Comparison of ENCODE assay signal across 23 cellular contexts in the genomic region with DNA sequence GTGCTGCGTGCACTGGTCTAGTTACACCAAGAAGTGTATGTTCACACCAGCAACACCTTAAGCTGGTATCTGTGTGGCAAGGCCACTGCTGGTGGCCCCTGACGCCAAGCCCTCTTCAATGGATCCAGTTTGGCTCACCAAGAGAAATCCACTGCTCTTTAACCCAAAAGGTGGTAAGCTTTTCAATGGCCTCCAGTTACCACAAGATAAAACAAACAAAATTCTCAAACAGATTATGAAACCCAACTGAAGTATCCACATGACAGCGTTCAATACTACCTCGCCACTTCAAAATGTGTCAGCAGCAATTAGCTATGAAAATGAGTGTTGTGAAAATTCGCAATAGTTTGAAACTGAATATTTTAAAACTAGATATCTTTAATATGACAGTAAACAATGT.
"Had no signal": no experiment of that assay in that cellular context is flagged by ENCODE, and none has a peak within 500 bp of the region (broad histone marks: within the 10 kb centered on the region; RNA-seq: fewer than 3 reads in every experiment).

No MANE protein-coding gene starts in this region.

- H3K36me3 ChIP-seq: ovary, right atrium auricular region, thoracic aorta, upper lobe of right lung had no signal

- H3K4me3 ChIP-seq: heart left ventricle, lung, mucosa of descending colon, ovary, right atrium auricular region, skin epidermis, thoracic aorta, tibial artery, upper lobe of right lung had no signal

- H3K9me3 ChIP-seq: mucosa of descending colon, ovary, thoracic aorta, upper lobe of right lung had no signal

- H3K27me3 ChIP-seq: heart left ventricle, ovary, right atrium auricular region, tibial artery, upper lobe of right lung had no signal

- ATAC-seq: heart left ventricle; mucosa of descending colon; naive thymus-derived CD4-positive, alpha-beta T cell; natural killer cell treated with Interleukin-12 subunit alpha and Interleukin-12 subunit beta and Interleukin-15 and Interleukin-18, amount 100 ng/mL, for 72 hours; sciatic nerve; stimulated activated memory B cell treated with anti-CD40 and anti-IgM and Interleukin-4, amounts not matched to agents 10 μg/mL and 1 μg/mL and 100 μg/mL, for 72 hours; stimulated activated naive CD8-positive, alpha-beta T cell treated with anti-CD3 and anti-CD28 coated beads, Interleukin-15, amount 100 ng/mL, for 72 hours; upper lobe of right lung had no signal

- DNase-seq: heart left ventricle; islet precursor cell; midbrain; mucosa of descending colon; naive thymus-derived CD4-positive, alpha-beta T cell; ovary; stimulated activated CD4-positive, alpha-beta T cell treated with anti-CD3 and anti-CD28 coated beads, Interleukin-1b, Interleukin-23, amount 100 ng/mL, for 48 hours; stimulated activated CD4-positive, alpha-beta T cell treated with anti-CD3 and anti-CD28 coated beads, Interleukin-2, amount 100 ng/mL, for 48 hours; stimulated activated CD4-positive, alpha-beta T cell treated with anti-CD3 and anti-CD28 coated beads, Interleukin-4, amount 100 ng/mL, for 4 hours; stimulated activated CD8-positive, alpha-beta memory T cell treated with anti-CD3 and anti-CD28 coated beads, Interleukin-4, amount 100 ng/mL, for 48 hours; stimulated activated naive CD4-positive, alpha-beta T cell treated with Interleukin-2 at 50 U/mL for 16 hours; stimulated activated naive CD8-positive, alpha-beta T cell treated with anti-CD3 and anti-CD28 coated beads, Interleukin-15, amount 100 ng/mL, for 72 hours; substantia nigra; tibial artery; trophoblast cell; upper lobe of right lung had no signal

- H3K4me1 ChIP-seq: heart left ventricle, right atrium auricular region, tibial artery, upper lobe of right lung had no signal

- H3K27ac ChIP-seq: heart left ventricle, ovary, right atrium auricular region, thoracic aorta, tibial artery, upper lobe of right lung had no signal
